8 cellular contexts compared by ENCODE assay signal in genomic region chr22:23069502-23070357, GRCh38. TPM values are rescaled to one million over a fixed set of nuclear protein-coding genes. Genes with fewer than 3 reads are reported as not detected.
A peak's percentile ranks its signal among the peaks of the same experiment; 100 is the strongest.
DNase-seq lines count a peak whose midpoint lies in the region; ATAC-seq and TF ChIP-seq lines count a peak whose summit lies in the region.

No MANE protein-coding gene starts in this region.

- H3K27ac ChIP-seq in OCI-LY7 (ENCODE audit: low read depth, low read length, poor library complexity, severe bottlenecking) (no peak overlapping the region), esophagus (ENCODE audit: low read depth in 2 of 2, low read length in 1 of 2) (no peak overlapping the region), mucosa of rectum (ENCODE audit: low read depth in 2 of 2, low read length in 2 of 2) (no peak overlapping the region)

- CTCF ChIA-PET in OCI-LY7 (lab: Charles Lee; ENCODE audit: unreplicated experiment): no interaction called here

- no peaks in the 10 kb centered on the region for H3K9me2 ChIP-seq in OCI-LY7 (ENCODE audit: insufficient read depth, low read length)

- H3K4me1 ChIP-seq in OCI-LY7 (ENCODE audit: insufficient read depth, low read length, poor library complexity, severe bottlenecking) (peaks cover 81% of the 10 kb centered on the region), esophagus (ENCODE audit: control insufficient read depth in 2 of 2, insufficient read depth in 2 of 2, low read length in 1 of 2) (no peaks in the 10 kb centered on the region), mucosa of rectum (ENCODE audit: control insufficient read depth in 2 of 2, insufficient read depth in 2 of 2, low read length in 2 of 2) (peaks cover 4 to 7% of the 10 kb centered on the region in 2 donors)

- H3K27me3 Mint-ChIP-seq in activated T-cell treated with anti-CD3 and anti-CD28 coated beads, Interleukin-2, amount 50 U/mL, for 24 hours: peaks cover 39% of the 10 kb centered on the region

- peak overlapping the region; percentile 62 for H3K4me3 ChIP-seq in OCI-LY7 (ENCODE audit: low read depth, low read length, poor library complexity, severe bottlenecking)
- H3K4me3 ChIP-seq in esophagus (ENCODE audit: low read depth in 1 of 2, low read length in 2 of 2): peak overlapping the region; percentile 36 to 41
- H3K4me3 ChIP-seq in mucosa of rectum (ENCODE audit: low read length in 2 of 2): peak overlapping the region; percentile 69 to 70

- TF ChIP-seq CTCF in OCI-LY7 (conservative IDR thresholded peaks at IDR 0.05; ENCODE audit: low read length): no peak

- H3K4me2 ChIP-seq in OCI-LY7 (ENCODE audit: low read length): peak overlapping the region; percentile 78

- H3K36me3 ChIP-seq in OCI-LY7 (ENCODE audit: insufficient read depth, low read length) (peaks cover 16% of the 10 kb centered on the region), esophagus (ENCODE audit: control insufficient read depth in 2 of 2, insufficient read depth in 2 of 2, low read length in 1 of 2) (no peaks in the 10 kb centered on the region), mucosa of rectum (ENCODE audit: control insufficient read depth in 2 of 2, insufficient read depth in 2 of 2, low read length in 2 of 2) (no peaks in the 10 kb centered on the region)

- DNase-seq in AML-193 (lab: John Stamatoyannopoulos, UW) (peak; percentile 67 to 74), HUDEP-2 (lab: John Stamatoyannopoulos, UW; ENCODE audit: unreplicated experiment in 76 of 76) (peak in 74 of 76 experiments; percentile 26 to 89 (median 73)), OCI-LY7 (ENCODE audit: low spot score) (peak; percentile 93)
- DNase-seq in activated T-cell treated with anti-CD3 and anti-CD28 coated beads, Interleukin-2, amount 50 U/mL, for 24 hours: peak; percentile 93
- DNase-seq in stimulated activated CD8-positive, alpha-beta memory T cell treated with anti-CD3 and anti-CD28 coated beads, Interleukin-4, amount 100 ng/mL, for 1 hour (ENCODE audit: low read depth in 2 of 2, low spot score in 1 of 2): peak; percentile 56 to 72

- no TSS peak for BruUV-seq in OCI-LY7 (replicated peaks; lab: Mats Ljungman, UMichigan)

- H3K9me3 ChIP-seq in OCI-LY7 (ENCODE audit: low read length) (no peaks in the 10 kb centered on the region), esophagus (ENCODE audit: control insufficient read depth in 2 of 2, insufficient read depth in 1 of 2, low read depth in 1 of 2, low read length in 1 of 2) (no peaks in the 10 kb centered on the region), mucosa of rectum (ENCODE audit: control insufficient read depth in 2 of 2, low read length in 2 of 2) (no peaks in the 10 kb centered on the region)

- 2% methylated on average over 55 to 74 of the region's 74 CpGs for WGBS in esophagus, 2 donors

- peaks cover 21% of the 10 kb centered on the region for H3K79me2 ChIP-seq in OCI-LY7 (ENCODE audit: insufficient read depth, low read depth, low read length)

- peak; percentile 84 for ATAC-seq in GM19372 (IDR thresholded peaks at IDR 0.05; ENCODE audit: low read depth, unreplicated experiment)

- H3K27me3 ChIP-seq in esophagus (ENCODE audit: control insufficient read depth in 1 of 2, insufficient read depth in 2 of 2, low read length in 2 of 2) (no peaks in the 10 kb centered on the region), mucosa of rectum (ENCODE audit: control insufficient read depth in 2 of 2, insufficient read depth in 2 of 2, low read length in 2 of 2) (peaks cover 9 to 12% of the 10 kb centered on the region in 2 donors)

- no peak overlapping the region for H3K27ac Mint-ChIP-seq in activated T-cell treated with anti-CD3 and anti-CD28 coated beads, Interleukin-2, amount 50 U/mL, for 24 hours

- H2AFZ ChIP-seq in OCI-LY7 (ENCODE audit: low read length): peak overlapping the region; percentile 60; the same call in 1 of the 2 replicates

- POLR2A ChIA-PET in OCI-LY7 (lab: Charles Lee): interaction anchor here (0.8 to 1.1 kb wide), 2 partner anchors 33 to 34 kb away, joined by 3 to 5 read pairs; no protein-coding TSS in a partner anchor

- H4K20me1 ChIP-seq in OCI-LY7 (ENCODE audit: insufficient read depth, low read length): no peaks in the 10 kb centered on the region

- H3K36me3 Mint-ChIP-seq in activated T-cell treated with anti-CD3 and anti-CD28 coated beads, Interleukin-2, amount 50 U/mL, for 24 hours (ENCODE audit: low read depth): no peaks in the 10 kb centered on the region

- H3K9me3 Mint-ChIP-seq in activated T-cell treated with anti-CD3 and anti-CD28 coated beads, Interleukin-2, amount 50 U/mL, for 24 hours: no peaks in the 10 kb centered on the region

- peak overlapping the region; percentile 71 for H3K4me3 Mint-ChIP-seq in activated T-cell treated with anti-CD3 and anti-CD28 coated beads, Interleukin-2, amount 50 U/mL, for 24 hours

- intact Hi-C loops in OCI-LY7 (cut with micrococcal nuclease; ENCODE audit: unreplicated experiment): loop anchor here (2.0 kb wide), 2 partner anchors 33 to 111 kb away; no protein-coding TSS in a partner anchor

- peaks cover 12% of the 10 kb centered on the region for H3K4me1 Mint-ChIP-seq in activated T-cell treated with anti-CD3 and anti-CD28 coated beads, Interleukin-2, amount 50 U/mL, for 24 hours (ENCODE audit: low read depth)

- H3K9ac ChIP-seq in mucosa of rectum (ENCODE audit: low read depth in 1 of 2, low read length in 2 of 2): peak overlapping the region; percentile 18 to 56

RNA-seq across cellular contexts. Expression of gene GNAZ, which starts 0.6 kb away (rescaled TPM):
- 36.8 and 46.4 TPM in 2 replicates for total RNA-seq in OCI-LY7 (2014; rRNA removed; shearing (Covaris generic))
- total RNA-seq in OCI-LY7 (2022): 38.5 and 42.8 TPM in 2 replicates
- polyA plus RNA-seq in esophagus: 1 to 10 TPM in 1 of 2 donors, under 1 TPM in 1; 0.83 to 1.6 TPM
